Comparison of ENCODE assay signal across 9 cellular contexts in genomic region chr2:30230479-30230854, GRCh38. TPM values are rescaled to one million over a fixed set of nuclear protein-coding genes. Genes with fewer than 3 reads are reported as not detected.
DNase-seq lines count a peak whose midpoint lies in the region; ATAC-seq and TF ChIP-seq lines count a peak whose summit lies in the region.
"Had no signal": no experiment of that assay in that cellular context is flagged by ENCODE, and none has a peak within 500 bp of the region (broad histone marks: within the 10 kb centered on the region; RNA-seq: fewer than 3 reads in every experiment).

No MANE protein-coding gene starts in this region.

- peaks cover 66% of the 10 kb centered on the region for H3K4me1 Mint-ChIP-seq in activated naive CD4-positive, alpha-beta T cell treated with anti-CD3 and anti-CD28 coated beads, Interleukin-2, amount 50 U/mL, for 24 hours

- peak; percentile 27 for TF ChIP-seq CTCF in hepatocyte (IDR thresholded peaks at IDR 0.05; ENCODE audit: poor library complexity)

- H3K27ac ChIP-seq in hepatocyte = peak overlapping the region; percentile 92
- H3K27ac ChIP-seq: 22Rv1 had no signal

- H3K4me2 ChIP-seq in hepatocyte = peak overlapping the region; percentile 99

- H3K4me1 ChIP-seq in hepatocyte (ENCODE audit: insufficient read depth) = peaks cover 25% of the 10 kb centered on the region

- no peaks in the 10 kb centered on the region for H3K9me2 ChIP-seq in hepatocyte (replicated peaks; ENCODE audit: insufficient read depth)

- peaks cover 9% of the 10 kb centered on the region for H3K27me3 ChIP-seq in hepatocyte

- no peak for ATAC-seq in GM21723 (IDR thresholded peaks at IDR 0.05; ENCODE audit: unreplicated experiment)

- H3K9me3 Mint-ChIP-seq in activated naive CD4-positive, alpha-beta T cell treated with anti-CD3 and anti-CD28 coated beads, Interleukin-2, amount 50 U/mL, for 24 hours = no peaks in the 10 kb centered on the region

- H3K4me3 ChIP-seq in hepatocyte (peak overlapping the region; percentile 72), skeletal muscle cell (ENCODE audit: low read depth, low read length) (peak overlapping the region; percentile 73)

- H3K27me3 Mint-ChIP-seq in activated naive CD4-positive, alpha-beta T cell treated with anti-CD3 and anti-CD28 coated beads, Interleukin-2, amount 50 U/mL, for 24 hours = no peaks in the 10 kb centered on the region

- H4K20me1 ChIP-seq in hepatocyte (ENCODE audit: insufficient read depth, poor library complexity, severe bottlenecking) = peaks cover 20% of the 10 kb centered on the region

- no peaks in the 10 kb centered on the region for H3K36me3 ChIP-seq in hepatocyte (replicated peaks; ENCODE audit: insufficient read depth, low read depth)

- peak overlapping the region; percentile 85 for H3K4me3 Mint-ChIP-seq in activated naive CD4-positive, alpha-beta T cell treated with anti-CD3 and anti-CD28 coated beads, Interleukin-2, amount 50 U/mL, for 24 hours

- H3K36me3 Mint-ChIP-seq in activated naive CD4-positive, alpha-beta T cell treated with anti-CD3 and anti-CD28 coated beads, Interleukin-2, amount 50 U/mL, for 24 hours = peaks cover 5% of the 10 kb centered on the region

- H3K27ac Mint-ChIP-seq in activated naive CD4-positive, alpha-beta T cell treated with anti-CD3 and anti-CD28 coated beads, Interleukin-2, amount 50 U/mL, for 24 hours = peak overlapping the region; percentile 94

- peak; percentile 31 for DNase-seq in NCI-H1092 treated with DMSO at 0.1 percent for 48 hours (lab: John Stamatoyannopoulos, UW)
- no peak for DNase-seq in NCI-H1092 (lab: John Stamatoyannopoulos, UW)
- DNase-seq in hepatocyte (ENCODE audit: low spot score) = peak; percentile 66
- DNase-seq in skeletal muscle cell (ENCODE audit: low read depth) = no peak
- no peak for DNase-seq in activated CD4-positive, CD25-positive, alpha-beta regulatory T cell treated with anti-CD3 and anti-CD28 coated beads, Interleukin-2, amount 50 U/mL, for 72 hours
- no peak for DNase-seq in activated gamma-delta T cell treated with Interleukin-2 at 50 U/mL for 16 hours

- peaks cover 34% of the 10 kb centered on the region for H3K79me2 ChIP-seq in hepatocyte

- WGBS in hepatocyte (ENCODE audit: low lambda C conversion rate, missing lambda C conversion rate) = 3% methylated on average over 20 of the region's 20 CpGs

- H3K9me3 ChIP-seq in hepatocyte (ENCODE audit: low read depth) = no peaks in the 10 kb centered on the region

- peak overlapping the region; percentile 65 for H2AFZ ChIP-seq in hepatocyte

RNA-seq across cellular contexts. Expression of gene LBH, which starts 0.9 kb away (rescaled TPM):
- 75.9 and 98.3 TPM in 2 replicates for total RNA-seq in hepatocyte
- 54.1 and 54.2 TPM in 2 replicates for polyA plus RNA-seq in hepatocyte

Comparison
In these comparisons a context has a peak if more than half of its experiments do, and no peak if none do; other contexts are left out.
1. DNase-seq: peak in NCI-H1092 treated with DMSO at 0.1 percent for 48 hours (single experiment) and hepatocyte (single experiment); none in NCI-H1092 (single experiment), skeletal muscle cell (single experiment), activated CD4-positive, CD25-positive, alpha-beta regulatory T cell treated with anti-CD3 and anti-CD28 coated beads, Interleukin-2, amount 50 U/mL, for 72 hours (single experiment) and activated gamma-delta T cell treated with Interleukin-2 at 50 U/mL for 16 hours (single experiment).